16 cellular contexts compared by ENCODE assay signal in genomic region chr5:1054799-1055775, GRCh38.
"Had no signal": no experiment of that assay in that cellular context is flagged by ENCODE, and none has a peak within 500 bp of the region (broad histone marks: within the 10 kb centered on the region; RNA-seq: fewer than 3 reads in every experiment).

No MANE protein-coding gene starts in this region.

- H3K4me1 Mint-ChIP-seq: activated naive CD4-positive, alpha-beta T cell treated with anti-CD3 and anti-CD28 coated beads, Interleukin-2, amount 10 ng/mL, durations not matched to agents 7 days and 5 days; activated T-helper 17 cell treated with anti-CD3 and anti-CD28 coated beads, Interleukin-2, amount 50 U/mL, for 72 hours had no signal

- H3K27me3 ChIP-seq: hepatocyte, upper lobe of right lung had no signal

- DNase-seq: activated CD8-positive, alpha-beta T cell treated with anti-CD3 and anti-CD28 coated beads for 36 hours; activated naive CD4-positive, alpha-beta T cell treated with anti-CD3 and anti-CD28 coated beads, Interleukin-2, amount 10 ng/mL, durations not matched to agents 7 days and 5 days; cerebellar nuclear complex; effector memory CD8-positive, alpha-beta T cell; erythroblast; kidney glomerular epithelial cell; naive B cell; stimulated activated CD4-positive, alpha-beta T cell treated with anti-CD3 and anti-CD28 coated beads, Interleukin-15, amount 100 ng/mL, for 24 hours; stimulated activated CD4-positive, alpha-beta T cell treated with anti-CD3 and anti-CD28 coated beads, Interleukin-4, amount 100 ng/mL, for 24 hours; T1000; upper lobe of right lung had no signal

- H2AFZ ChIP-seq: hepatocyte had no signal

- H3K9me3 Mint-ChIP-seq: activated CD8-positive, alpha-beta T cell treated with anti-CD3 and anti-CD28 coated beads for 36 hours; activated naive CD4-positive, alpha-beta T cell treated with anti-CD3 and anti-CD28 coated beads, Interleukin-2, amount 10 ng/mL, durations not matched to agents 7 days and 5 days; activated T-helper 17 cell treated with anti-CD3 and anti-CD28 coated beads, Interleukin-2, amount 50 U/mL, for 72 hours; dendritic cell treated with granulocyte-macrophage colony-stimulating factor and Interleukin-4, amounts not matched to agents 40 ng/mL and 50 ng/mL, for 4 days; effector memory CD8-positive, alpha-beta T cell; naive B cell; stimulated activated naive CD8-positive, alpha-beta T cell treated with anti-CD3 and anti-CD28 coated beads, Interleukin-15, Interleukin-2, amounts not matched to agents 100 ng/mL and 50 ng/mL, for 24 hours had no signal

- H3K79me2 ChIP-seq: hepatocyte had no signal

- H3K27ac Mint-ChIP-seq: activated CD8-positive, alpha-beta T cell treated with anti-CD3 and anti-CD28 coated beads for 36 hours; activated naive CD4-positive, alpha-beta T cell treated with anti-CD3 and anti-CD28 coated beads, Interleukin-2, amount 10 ng/mL, durations not matched to agents 7 days and 5 days; activated T-helper 17 cell treated with anti-CD3 and anti-CD28 coated beads, Interleukin-2, amount 50 U/mL, for 72 hours; stimulated activated naive CD8-positive, alpha-beta T cell treated with anti-CD3 and anti-CD28 coated beads, Interleukin-15, Interleukin-2, amounts not matched to agents 100 ng/mL and 50 ng/mL, for 24 hours had no signal

- H3K4me3 ChIP-seq: hepatocyte, lung, upper lobe of right lung had no signal

- H3K27ac ChIP-seq: hepatocyte, upper lobe of right lung had no signal

- H3K4me2 ChIP-seq: hepatocyte had no signal

- H3K4me3 Mint-ChIP-seq: activated CD8-positive, alpha-beta T cell treated with anti-CD3 and anti-CD28 coated beads for 36 hours; activated naive CD4-positive, alpha-beta T cell treated with anti-CD3 and anti-CD28 coated beads, Interleukin-2, amount 10 ng/mL, durations not matched to agents 7 days and 5 days; activated T-helper 17 cell treated with anti-CD3 and anti-CD28 coated beads, Interleukin-2, amount 50 U/mL, for 72 hours; dendritic cell treated with granulocyte-macrophage colony-stimulating factor and Interleukin-4, amounts not matched to agents 40 ng/mL and 50 ng/mL, for 4 days; effector memory CD8-positive, alpha-beta T cell; naive B cell; stimulated activated naive CD8-positive, alpha-beta T cell treated with anti-CD3 and anti-CD28 coated beads, Interleukin-15, Interleukin-2, amounts not matched to agents 100 ng/mL and 50 ng/mL, for 24 hours had no signal

- H3K27me3 Mint-ChIP-seq: activated CD8-positive, alpha-beta T cell treated with anti-CD3 and anti-CD28 coated beads for 36 hours; activated naive CD4-positive, alpha-beta T cell treated with anti-CD3 and anti-CD28 coated beads, Interleukin-2, amount 10 ng/mL, durations not matched to agents 7 days and 5 days; activated T-helper 17 cell treated with anti-CD3 and anti-CD28 coated beads, Interleukin-2, amount 50 U/mL, for 72 hours; dendritic cell treated with granulocyte-macrophage colony-stimulating factor and Interleukin-4, amounts not matched to agents 40 ng/mL and 50 ng/mL, for 4 days; effector memory CD8-positive, alpha-beta T cell; naive B cell; stimulated activated naive CD8-positive, alpha-beta T cell treated with anti-CD3 and anti-CD28 coated beads, Interleukin-15, Interleukin-2, amounts not matched to agents 100 ng/mL and 50 ng/mL, for 24 hours had no signal

- H3K9me3 ChIP-seq: upper lobe of right lung had no signal

- H3K4me1 ChIP-seq: upper lobe of right lung had no signal

- ATAC-seq: activated CD8-positive, alpha-beta T cell treated with anti-CD3 and anti-CD28 coated beads for 36 hours; activated T-helper 17 cell treated with anti-CD3 and anti-CD28 coated beads, Interleukin-2, amount 50 U/mL, for 72 hours; effector memory CD8-positive, alpha-beta T cell; upper lobe of right lung had no signal
